Comparison of ENCODE assay signal across 8 cellular contexts in the genomic region with DNA sequence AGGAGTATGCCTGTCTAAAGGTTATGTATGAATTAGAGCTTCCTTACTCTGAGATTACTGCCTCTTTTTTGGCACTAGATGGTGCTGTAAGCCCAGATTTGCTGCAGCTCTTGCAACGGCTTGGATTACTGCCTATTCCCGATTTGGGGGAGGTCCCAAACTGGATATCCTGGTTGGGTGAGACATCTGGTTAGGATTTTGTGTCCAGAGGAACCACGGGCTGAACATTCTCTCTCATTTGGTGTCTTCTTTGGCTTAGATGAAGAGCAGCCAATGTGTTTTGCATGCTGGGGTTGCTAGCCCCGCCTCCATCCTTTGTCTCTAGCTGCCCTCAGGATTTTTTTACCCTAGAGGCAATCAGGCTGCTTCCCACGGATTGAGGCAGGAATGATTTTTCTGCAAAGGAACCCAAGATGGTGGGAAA. TPM values are rescaled to one million over a fixed set of nuclear protein-coding genes. Genes with fewer than 3 reads are reported as not detected.
DNase-seq lines count a peak whose midpoint lies in the region; ATAC-seq, FAIRE-seq and TF ChIP-seq lines count a peak whose summit lies in the region.

No MANE protein-coding gene starts in this region.

- peak overlapping the region; percentile 61 for H3K4me2 ChIP-seq in endothelial cell of umbilical vein (ENCODE audit: insufficient read depth, low read length)

- no peak overlapping the region for H3K27ac Mint-ChIP-seq in activated CD4-positive, alpha-beta T cell treated with anti-CD3 and anti-CD28 coated beads, Interleukin-2, amount 10 ng/mL, durations not matched to agents 7 days and 5 days
- H3K27ac Mint-ChIP-seq in mesothelial cell of epicardium: peak overlapping the region; percentile 24

- no peaks in the 10 kb centered on the region for H3K79me2 ChIP-seq in endothelial cell of umbilical vein (ENCODE audit: control insufficient read depth, insufficient read depth, low read length)

- H3K4me3 ChIP-seq in HFF-Myc (replicated peaks; ENCODE audit: low read depth, low read length) (no peak overlapping the region), endothelial cell of umbilical vein (replicated peaks in 1 of 3; ENCODE audit: insufficient read depth in 1 of 3, low read depth in 1 of 3, low read length in 3 of 3) (peak overlapping the region in 1 of 3 experiments; percentile 23), thymus (ENCODE audit: low read length) (peak overlapping the region; percentile 31)

- peak overlapping the region; percentile 23 for H3K9ac ChIP-seq in endothelial cell of umbilical vein (replicated peaks; ENCODE audit: extremely low read depth, insufficient read depth, low read length)

- H3K9me3 ChIP-seq in endothelial cell of umbilical vein (replicated peaks; ENCODE audit: control insufficient read depth, insufficient read depth, low read length) (no peaks in the 10 kb centered on the region), thymus (ENCODE audit: control insufficient read depth) (no peaks in the 10 kb centered on the region)

- peaks cover 12% of the 10 kb centered on the region for H3K27me3 Mint-ChIP-seq in activated CD4-positive, alpha-beta T cell treated with anti-CD3 and anti-CD28 coated beads, Interleukin-2, amount 10 ng/mL, durations not matched to agents 7 days and 5 days
- H3K27me3 Mint-ChIP-seq in mesothelial cell of epicardium (ENCODE audit: low read depth): no peaks in the 10 kb centered on the region

- 16% methylated on average over 5 of the region's 5 CpGs for WGBS in thymus

- TF ChIP-seq POLR2A in endothelial cell of umbilical vein (IDR thresholded peaks at IDR 0.05; ENCODE audit: low read depth, low read length): no peak

- H3K36me3 ChIP-seq in endothelial cell of umbilical vein (ENCODE audit: control insufficient read depth in 2 of 2, extremely low read depth in 1 of 2, insufficient read depth in 2 of 2, low read length in 2 of 2) (no peaks in the 10 kb centered on the region), thymus (ENCODE audit: control insufficient read depth, insufficient read depth) (no peaks in the 10 kb centered on the region)

- H3K27ac ChIP-seq in endothelial cell of umbilical vein (ENCODE audit: insufficient read depth, low read depth, low read length) (no peak overlapping the region), thymus (ENCODE audit: low read depth) (no peak overlapping the region)

- DNase-seq in DMS79 treated with DMSO at 0.1 percent for 48 hours (lab: John Stamatoyannopoulos, UW) (peak; percentile 52), HFF-Myc (ENCODE audit: extremely low read depth, low read depth) (peak; percentile 75), NCI-H2227 treated with DMSO at 0.1 percent for 48 hours (lab: John Stamatoyannopoulos, UW) (peak; percentile 53), endothelial cell of umbilical vein (ENCODE audit: low read depth, low spot score) (peak; percentile 67), mesothelial cell of epicardium (ENCODE audit: low spot score in 2 of 2, unreplicated experiment in 2 of 2) (peak; percentile 19 to 51)
- peak; percentile 25 for DNase-seq in activated CD4-positive, alpha-beta T cell treated with anti-CD3 and anti-CD28 coated beads, Interleukin-2, amount 10 ng/mL, durations not matched to agents 7 days and 5 days

- peaks cover 8% of the 10 kb centered on the region for H3K4me1 Mint-ChIP-seq in activated CD4-positive, alpha-beta T cell treated with anti-CD3 and anti-CD28 coated beads, Interleukin-2, amount 10 ng/mL, durations not matched to agents 7 days and 5 days
- no peaks in the 10 kb centered on the region for H3K4me1 Mint-ChIP-seq in mesothelial cell of epicardium

- ATAC-seq in HG03520 (IDR thresholded peaks at IDR 0.05; ENCODE audit: unreplicated experiment): no peak

- H3K4me3 Mint-ChIP-seq in activated CD4-positive, alpha-beta T cell treated with anti-CD3 and anti-CD28 coated beads, Interleukin-2, amount 10 ng/mL, durations not matched to agents 7 days and 5 days: peak overlapping the region; percentile 59
- H3K4me3 Mint-ChIP-seq in mesothelial cell of epicardium: peak overlapping the region; percentile 50

- CTCF ChIA-PET in activated CD4-positive, alpha-beta T cell treated with anti-CD3 and anti-CD28 coated beads, Interleukin-2, amount 10 ng/mL, durations not matched to agents 7 days and 5 days (lab: Charles Lee): interaction anchor here (0.9 to 1.8 kb wide), 8 partner anchors 19 to 231 kb away, joined by 3 to 5 read pairs (median 3); no protein-coding TSS in a partner anchor
- CTCF ChIA-PET in endothelial cell of umbilical vein (lab: Charles Lee): interaction anchor here (0.6 to 2.9 kb wide), 33 partner anchors 8 to 768 kb away, joined by 3 to 83 read pairs (median 5); a partner anchor contains a TSS

- no peak for FAIRE-seq in endothelial cell of umbilical vein (lab: Jason Lieb, UNC)

- no peaks in the 10 kb centered on the region for H3K9me3 Mint-ChIP-seq in activated CD4-positive, alpha-beta T cell treated with anti-CD3 and anti-CD28 coated beads, Interleukin-2, amount 10 ng/mL, durations not matched to agents 7 days and 5 days
- H3K9me3 Mint-ChIP-seq in mesothelial cell of epicardium: peaks cover 28% of the 10 kb centered on the region

- dilution Hi-C loops in endothelial cell of umbilical vein (cut with MboI; ENCODE audit: extremely low pct_ligation_motif_present, low sequenced_read_pairs): no loop called here

- POLR2A ChIA-PET in activated CD4-positive, alpha-beta T cell treated with anti-CD3 and anti-CD28 coated beads, Interleukin-2, amount 10 ng/mL, durations not matched to agents 7 days and 5 days (lab: Charles Lee): interaction anchor here (0.5 kb wide), 2 partner anchors 168 to 491 kb away, joined by 7 read pairs; no protein-coding TSS in a partner anchor
- POLR2A ChIA-PET in endothelial cell of umbilical vein (lab: Charles Lee): no interaction called here

- H3K36me3 Mint-ChIP-seq in activated CD4-positive, alpha-beta T cell treated with anti-CD3 and anti-CD28 coated beads, Interleukin-2, amount 10 ng/mL, durations not matched to agents 7 days and 5 days (ENCODE audit: low read depth): no peaks in the 10 kb centered on the region
- no peaks in the 10 kb centered on the region for H3K36me3 Mint-ChIP-seq in mesothelial cell of epicardium

- intact Hi-C loops in endothelial cell of umbilical vein (cut with micrococcal nuclease): loop anchor here (1.0 kb wide), 4 partner anchors 62 to 902 kb away; no protein-coding TSS in a partner anchor

- H4K20me1 ChIP-seq in endothelial cell of umbilical vein (replicated peaks; ENCODE audit: control insufficient read depth, extremely low read depth, insufficient read depth, low read length): no peaks in the 10 kb centered on the region

- TF ChIP-seq CTCF in HFF-Myc (IDR thresholded peaks at IDR 0.05; ENCODE audit: low read depth, low read length, missing control alignments) (peak; percentile 60), endothelial cell of umbilical vein (IDR thresholded peaks at IDR 0.05; ENCODE audit: extremely low read depth in 1 of 2, insufficient read depth in 1 of 2, low read depth in 1 of 2, low read length in 2 of 2) (peak; percentile 40 to 53), mesothelial cell of epicardium (IDR thresholded peaks at IDR 0.05; ENCODE audit: unreplicated experiment) (peak; percentile 36)

- H3K9me1 ChIP-seq in endothelial cell of umbilical vein (replicated peaks; ENCODE audit: control insufficient read depth, extremely low read depth, insufficient read depth, low read length): no peaks in the 10 kb centered on the region

- H3K4me1 ChIP-seq in endothelial cell of umbilical vein (ENCODE audit: control insufficient read depth, extremely low read depth, insufficient read depth, low read length): no peaks in the 10 kb centered on the region
- no peaks in the 10 kb centered on the region for H3K4me1 ChIP-seq in thymus (ENCODE audit: control insufficient read depth, insufficient read depth, low read length)

- peaks cover 0 to 4% of the 10 kb centered on the region in 2 experiments for H3K27me3 ChIP-seq in endothelial cell of umbilical vein (ENCODE audit: control insufficient read depth in 2 of 2, insufficient read depth in 2 of 2, low read length in 2 of 2)
- no peaks in the 10 kb centered on the region for H3K27me3 ChIP-seq in thymus (ENCODE audit: control insufficient read depth, insufficient read depth)

- peak overlapping the region; percentile 46 for H2AFZ ChIP-seq in endothelial cell of umbilical vein (ENCODE audit: low read depth, low read length)

- no TSS peak for BruUV-seq in endothelial cell of umbilical vein (replicated peaks; lab: Mats Ljungman, UMichigan)

TF ChIP-seq in endothelial cell of umbilical vein, 7 proteins besides CTCF, POLR2A, EP300 and RAD21:
- TF ChIP-seq JUN (IDR thresholded peaks at IDR 0.05; ENCODE audit: borderline replicate concordance, insufficient read depth, insufficient read length, low read depth) (no peak), FOS (IDR thresholded peaks at IDR 0.05; ENCODE audit: borderline replicate concordance, insufficient read depth, low read length) (no peak), POLR2AphosphoS5 (IDR thresholded peaks at IDR 0.05; ENCODE audit: insufficient read depth, low read depth, low read length) (no peak), GATA2 (IDR thresholded peaks at IDR 0.05; ENCODE audit: insufficient read depth, insufficient read length, low read depth, low read length) (no peak)
- TF ChIP-seq, protein P1, sequence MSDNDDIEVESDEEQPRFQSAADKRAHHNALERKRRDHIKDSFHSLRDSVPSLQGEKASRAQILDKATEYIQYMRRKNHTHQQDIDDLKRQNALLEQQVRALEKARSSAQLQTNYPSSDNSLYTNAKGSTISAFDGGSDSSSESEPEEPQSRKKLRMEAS (IDR thresholded peaks at IDR 0.05; ENCODE audit: insufficient read depth, insufficient read length): no peak

RNA-seq across cellular contexts. Expression of a gene that starts 31.9 kb away (rescaled TPM):
- 10 to 100 TPM; 11.0 to 14.1 TPM for total RNA-seq in activated CD4-positive, alpha-beta T cell treated with anti-CD3 and anti-CD28 coated beads, Interleukin-2, amount 10 ng/mL, durations not matched to agents 7 days and 5 days
- total RNA-seq in endothelial cell of umbilical vein (11.4 and 19.8 TPM in 2 replicates), mesothelial cell of epicardium (14.7 to 16.0 TPM (median 15.6 TPM) in 3 replicates)
- polyA plus RNA-seq in endothelial cell of umbilical vein (9.6 and 10.0 TPM in 2 replicates), thymus (32.2 TPM)
- 5.7 and 6.4 TPM in 2 replicates for polyA plus RNA-seq in endothelial cell of umbilical vein (2011; cell fraction: cytosol; rRNA removed)
- 3.1 and 3.5 TPM in 2 replicates for polyA plus RNA-seq in endothelial cell of umbilical vein (2011; cell fraction: nucleus; rRNA removed)
- 12.6 and 15.3 TPM in 2 replicates for polyA plus RNA-seq in endothelial cell of umbilical vein (2012)
- polyA minus RNA-seq in endothelial cell of umbilical vein: 7.3 and 9.1 TPM in 2 replicates
- polyA minus RNA-seq in endothelial cell of umbilical vein (2011; cell fraction: cytosol; rRNA and poly(A)+ RNA removed): 11.3 TPM
- polyA minus RNA-seq in endothelial cell of umbilical vein (2011; cell fraction: nucleus; rRNA and poly(A)+ RNA removed): 3.8 and 4.2 TPM in 2 replicates

Comparison
In these comparisons a context has a peak if more than half of its experiments do, and no peak if none do; other contexts are left out.
1. DNase-seq: peak in every context shown above with its lines; median percentile 75 in HFF-Myc; 67 in endothelial cell of umbilical vein; 53 in NCI-H2227 treated with DMSO at 0.1 percent for 48 hours; 52 in DMS79 treated with DMSO at 0.1 percent for 48 hours; 35 in mesothelial cell of epicardium; 25 in activated CD4-positive, alpha-beta T cell treated with anti-CD3 and anti-CD28 coated beads, Interleukin-2, amount 10 ng/mL, durations not matched to agents 7 days and 5 days.